Comparison of ENCODE assay signal across 36 cellular contexts in the genomic region with DNA sequence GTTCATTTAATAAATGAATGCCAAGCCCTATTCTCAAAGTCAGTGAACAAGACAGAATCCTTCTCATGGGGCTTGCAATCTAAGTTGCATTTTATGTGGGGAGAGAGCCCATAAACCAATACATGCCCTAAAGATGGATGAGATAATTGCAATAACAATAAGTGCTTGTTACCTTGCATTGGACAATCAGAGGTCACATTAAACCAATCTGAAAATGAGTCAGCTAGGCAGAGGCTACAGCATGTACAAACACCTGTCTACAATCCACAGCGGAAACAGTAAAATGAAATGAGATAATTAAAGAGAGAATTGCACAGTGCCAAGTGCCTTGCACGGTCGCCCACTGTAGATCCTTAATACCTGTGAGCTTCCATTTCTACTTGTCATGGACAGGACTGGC. TPM values are rescaled to one million over a fixed set of nuclear protein-coding genes. Genes with fewer than 3 reads are reported as not detected.
DNase-seq lines count a peak whose midpoint lies in the region; ATAC-seq, FAIRE-seq and TF ChIP-seq lines count a peak whose summit lies in the region.
"Had no signal": no experiment of that assay in that cellular context is flagged by ENCODE, and none has a peak within 500 bp of the region (broad histone marks: within the 10 kb centered on the region; RNA-seq: fewer than 3 reads in every experiment).

No MANE protein-coding gene starts in this region.

- H3K36me3 ChIP-seq in bronchial epithelial cell (ENCODE audit: control insufficient read depth, insufficient read depth, low read length): no peaks in the 10 kb centered on the region
- no peaks in the 10 kb centered on the region for H3K36me3 ChIP-seq in skeletal muscle tissue (ENCODE audit: control insufficient read depth in 3 of 3, insufficient read depth in 3 of 3, low read length in 3 of 3)
- H3K36me3 ChIP-seq in body of pancreas (replicated peaks in 1 of 2; ENCODE audit: insufficient read depth in 1 of 2, low read depth in 2 of 2): no peaks in the 10 kb centered on the region
- H3K36me3 ChIP-seq: breast epithelium, left lung, neural progenitor cell, SJCRH30, WERI-Rb-1 had no signal

- H3K9me3 ChIP-seq in skeletal muscle tissue (ENCODE audit: control insufficient read depth in 3 of 3, low read length in 3 of 3): no peaks in the 10 kb centered on the region
- H3K9me3 ChIP-seq in body of pancreas: no peaks in the 10 kb centered on the region
- H3K9me3 ChIP-seq: breast epithelium, Caco-2, left lung, SJCRH30, testis had no signal

- no peaks in the 10 kb centered on the region for H3K27me3 ChIP-seq in bronchial epithelial cell (ENCODE audit: control insufficient read depth, insufficient read depth, low read length)
- no peaks in the 10 kb centered on the region for H3K27me3 ChIP-seq in skeletal muscle tissue (ENCODE audit: control insufficient read depth in 3 of 3, insufficient read depth in 3 of 3, low read length in 3 of 3)
- H3K27me3 ChIP-seq in body of pancreas: no peaks in the 10 kb centered on the region
- H3K27me3 ChIP-seq: breast epithelium, left lung, neural progenitor cell, SJCRH30, testis had no signal

- no peak for FAIRE-seq in bronchial epithelial cell (lab: Jason Lieb, UNC)
- FAIRE-seq: colon, urothelium cell line had no signal

- TF ChIP-seq CTCF in bronchial epithelial cell (IDR thresholded peaks at IDR 0.05; ENCODE audit: insufficient read depth, low read length, severe bottlenecking) (no peak), body of pancreas (IDR thresholded peaks at IDR 0.05) (no peak)

- 81 to 93% methylated on average over 3 of the region's 3 CpGs for WGBS in body of pancreas, 2 donors

- peaks cover 40 to 46% (median 42%) of the 10 kb centered on the region in 3 donors for H3K4me1 ChIP-seq in skeletal muscle tissue (ENCODE audit: control insufficient read depth in 3 of 3, insufficient read depth in 3 of 3, low read length in 3 of 3)
- no peaks in the 10 kb centered on the region for H3K4me1 ChIP-seq in body of pancreas
- H3K4me1 ChIP-seq: breast epithelium, Caco-2, neural progenitor cell, parathyroid adenoma had no signal

- no peak for TF ChIP-seq POLR2A in body of pancreas (IDR thresholded peaks at IDR 0.05)

- DNase-seq in NCI-H2029 (lab: John Stamatoyannopoulos, UW) (peak; percentile 39), NCI-H2029 treated with DMSO at 0.1 percent for 48 hours (lab: John Stamatoyannopoulos, UW) (no peak), NCI-H69 (lab: John Stamatoyannopoulos, UW) (peak; percentile 79), bronchial epithelial cell (ENCODE audit: low read depth) (peak; percentile 18), NCI-H2227 (lab: John Stamatoyannopoulos, UW; ENCODE audit: unreplicated experiment) (no peak), GM03348 (ENCODE audit: low spot score) (no peak), body of pancreas (no peak)
- DNase-seq: activated CD4-positive, alpha-beta T cell treated with anti-CD3 and anti-CD28 coated beads, Interleukin-2, amount 10 ng/mL, durations not matched to agents 24 days and 14 days; activated effector memory CD4-positive, alpha-beta T cell treated with Interleukin-2 at 50 U/mL for 16 hours; Caco-2; DMS79; effector CD4-positive, alpha-beta T cell; GDM1; mesenchymal stem cell; NCI-H1092; NCI-H2171 treated with DMSO at 0.1 percent for 48 hours; NCI-H526 treated with DMSO at 0.1 percent for 48 hours; stimulated activated CD8-positive, alpha-beta memory T cell treated with anti-CD3 and anti-CD28 coated beads, Interleukin-4, amount 100 ng/mL, for 48 hours; testis; WERI-Rb-1 had no signal

- H3K4me3 ChIP-seq in bronchial epithelial cell (ENCODE audit: low read depth, low read length) (no peak overlapping the region), skeletal muscle tissue (ENCODE audit: low read length in 3 of 3) (no peak overlapping the region), body of pancreas (no peak overlapping the region)
- H3K4me3 ChIP-seq: breast epithelium, left lung, neural progenitor cell, SJCRH30, testis had no signal

- peak overlapping the region; percentile 85 for H3K27ac ChIP-seq in skeletal muscle tissue (ENCODE audit: low read depth, low read length)
- H3K27ac ChIP-seq in body of pancreas: no peak overlapping the region
- H3K27ac ChIP-seq: breast epithelium, C4-2B, epithelial cell of prostate, left lung, neural progenitor cell, parathyroid adenoma, SJCRH30, WERI-Rb-1 had no signal

- no peak for ATAC-seq in body of pancreas
- ATAC-seq: activated naive CD4-positive, alpha-beta T cell treated with anti-CD3 and anti-CD28 coated beads, Interleukin-2, amount 50 U/mL, for 72 hours had no signal

- intact Hi-C loops in body of pancreas (cut with DNase I): loop anchor here (5.0 kb wide), 1 partner anchor 36 kb away; no protein-coding TSS in a partner anchor

- H3K9ac ChIP-seq in skeletal muscle tissue (ENCODE audit: low read depth in 1 of 3, low read length in 3 of 3): peak overlapping the region; percentile 15 to 78 (median 54)
- H3K9ac ChIP-seq: neural progenitor cell, parathyroid adenoma had no signal

RNA-seq across cellular contexts. Expression of gene IGFN1, which starts 7.4 kb away (rescaled TPM):
- total RNA-seq in bronchial epithelial cell (under 0.01 and 0.26 TPM in 2 replicates), skeletal muscle tissue (0.52 TPM), body of pancreas (10 to 100 TPM in 1 of 2 donors, 1 to 10 TPM in 1; 6.9 to 23.1 TPM)
- total RNA-seq: activated CD4-positive, alpha-beta T cell treated with anti-CD3 and anti-CD28 coated beads, Interleukin-2, amount 10 ng/mL, durations not matched to agents 24 days and 14 days; activated CD8-positive, alpha-beta memory T cell treated with anti-CD3 and anti-CD28 coated beads for 36 hours; activated naive CD4-positive, alpha-beta T cell treated with anti-CD3 and anti-CD28 coated beads, Interleukin-2, amount 50 U/mL, for 72 hours; SJCRH30 had no signal

RNA-seq across cellular contexts. Expression of gene TMEM9, which starts 28.9 kb away (rescaled TPM):
- total RNA-seq in bronchial epithelial cell: 66.9 and 104 TPM in 2 replicates
- total RNA-seq in skeletal muscle tissue: 50.1 TPM
- 10 to 100 TPM; 56.6 to 70.5 TPM for total RNA-seq in body of pancreas

RNA-seq across cellular contexts. Expression of gene ASCL5, which starts 56.2 kb away (rescaled TPM):
- under 0.01 and 0.13 TPM in 2 replicates for total RNA-seq in bronchial epithelial cell
- not detected for total RNA-seq in skeletal muscle tissue
- 1 to 10 TPM; 1.0 to 4.6 TPM for total RNA-seq in body of pancreas
- total RNA-seq: A172; activated CD4-positive, alpha-beta T cell treated with anti-CD3 and anti-CD28 coated beads, Interleukin-2, amount 10 ng/mL, durations not matched to agents 24 days and 14 days; activated CD8-positive, alpha-beta memory T cell treated with anti-CD3 and anti-CD28 coated beads for 36 hours; breast epithelium; HT-29; right cardiac atrium; RPMI7951; SJCRH30 had no signal

Comparison
In these comparisons a context has a peak if more than half of its experiments do, and no peak if none do; other contexts are left out.
1. DNase-seq: peak in NCI-H2029 (single experiment), NCI-H69 (single experiment) and bronchial epithelial cell (single experiment); none in NCI-H2029 treated with DMSO at 0.1 percent for 48 hours (single experiment), NCI-H2227 (single experiment), GM03348 (single experiment) and body of pancreas (0 of 4).